ENCODE assay signal across 10 cellular contexts in genomic region chr10:62426086-62426485, GRCh38.
DNase-seq lines count a peak whose midpoint lies in the region; ATAC-seq lines count a peak whose summit lies in the region.
"Had no signal": no experiment of that assay in that cellular context is flagged by ENCODE, and none has a peak within 500 bp of the region (broad histone marks: within the 10 kb centered on the region; RNA-seq: fewer than 3 reads in every experiment).

No MANE protein-coding gene starts in this region.

- no peaks in the 10 kb centered on the region for H3K27me3 Mint-ChIP-seq in activated naive CD8-positive, alpha-beta T cell treated with anti-CD3 and anti-CD28 coated beads, Interleukin-2, amount 50 U/mL, for 24 hours

- peaks cover 17% of the 10 kb centered on the region for H3K9me3 Mint-ChIP-seq in activated naive CD8-positive, alpha-beta T cell treated with anti-CD3 and anti-CD28 coated beads, Interleukin-2, amount 50 U/mL, for 24 hours

- ATAC-seq in activated naive CD8-positive, alpha-beta T cell treated with anti-CD3 and anti-CD28 coated beads, Interleukin-2, amount 50 U/mL, for 24 hours, result peak; percentile 99
- ATAC-seq in HG03457 (IDR thresholded peaks at IDR 0.05; ENCODE audit: unreplicated experiment) (no peak), HG03159 (IDR thresholded peaks at IDR 0.05; ENCODE audit: unreplicated experiment) (no peak)

- peak overlapping the region; percentile 43 for H3K27ac Mint-ChIP-seq in activated naive CD8-positive, alpha-beta T cell treated with anti-CD3 and anti-CD28 coated beads, Interleukin-2, amount 50 U/mL, for 24 hours

- H3K36me3 Mint-ChIP-seq in activated naive CD8-positive, alpha-beta T cell treated with anti-CD3 and anti-CD28 coated beads, Interleukin-2, amount 50 U/mL, for 24 hours (ENCODE audit: low read depth), result no peaks in the 10 kb centered on the region

- H3K4me3 Mint-ChIP-seq in activated naive CD8-positive, alpha-beta T cell treated with anti-CD3 and anti-CD28 coated beads, Interleukin-2, amount 50 U/mL, for 24 hours, result no peak overlapping the region

- H3K4me1 Mint-ChIP-seq in activated naive CD8-positive, alpha-beta T cell treated with anti-CD3 and anti-CD28 coated beads, Interleukin-2, amount 50 U/mL, for 24 hours, result peaks cover 37% of the 10 kb centered on the region

- DNase-seq in ELR (ENCODE audit: low read depth) (peak; percentile 73), LoVo (ENCODE audit: low spot score) (peak; percentile 46), DMS 273 (lab: John Stamatoyannopoulos, UW; ENCODE audit: unreplicated experiment) (no peak), NCI-H446 treated with DMSO at 0.1 percent for 48 hours (lab: John Stamatoyannopoulos, UW) (no peak)
- peak; percentile 18 for DNase-seq in activated naive CD8-positive, alpha-beta T cell treated with anti-CD3 and anti-CD28 coated beads, Interleukin-2, amount 50 U/mL, for 24 hours
- peak; percentile 24 to 40 (median 38) for DNase-seq in stimulated activated CD4-positive, alpha-beta T cell treated with anti-CD3 and anti-CD28 coated beads, Interleukin-12 subunit alpha, Interleukin-12 subunit beta, amount 100 ng/mL, for 48 hours (ENCODE audit: low read depth in 2 of 3, low spot score in 1 of 3)
- DNase-seq: anterior cingulate cortex, NCI-H1694 treated with DMSO at 0.1 percent for 48 hours had no signal

Comparison
In these comparisons a context has a peak if more than half of its experiments do, and no peak if none do; other contexts are left out.
1. DNase-seq: peak in ELR (single experiment), LoVo (single experiment), activated naive CD8-positive, alpha-beta T cell treated with anti-CD3 and anti-CD28 coated beads, Interleukin-2, amount 50 U/mL, for 24 hours (single experiment) and stimulated activated CD4-positive, alpha-beta T cell treated with anti-CD3 and anti-CD28 coated beads, Interleukin-12 subunit alpha, Interleukin-12 subunit beta, amount 100 ng/mL, for 48 hours (3 of 3); none in DMS 273 (single experiment) and NCI-H446 treated with DMSO at 0.1 percent for 48 hours (single experiment).